ENCODE assay signal across 28 cellular contexts in the genomic region with DNA sequence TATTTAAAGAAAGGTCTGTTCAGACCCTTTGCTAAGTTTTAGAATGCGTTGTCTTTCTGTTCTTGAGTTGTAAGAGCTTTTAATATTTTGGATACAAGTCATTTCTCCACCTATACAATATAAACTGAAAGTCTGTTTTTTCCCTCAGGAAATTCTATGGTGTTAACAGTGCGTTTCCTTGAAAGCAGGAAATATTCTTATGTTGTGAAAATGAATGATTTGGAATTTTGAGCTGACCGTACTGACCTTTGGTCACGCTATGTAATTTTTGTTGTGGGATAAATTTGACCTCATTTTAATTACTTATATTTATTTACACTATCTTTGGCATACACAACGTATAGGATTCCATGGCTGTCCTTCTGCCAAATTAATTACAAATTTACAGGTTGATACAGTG.
"Had no signal": no experiment of that assay in that cellular context is flagged by ENCODE, and none has a peak within 500 bp of the region (broad histone marks: within the 10 kb centered on the region; RNA-seq: fewer than 3 reads in every experiment).

No MANE protein-coding gene starts in this region.

- H3K4me3 ChIP-seq: neural progenitor cell, ovary, psoas muscle, skin epidermis, smooth muscle cell, spleen, suprapubic skin, testis, tibial artery, transverse colon, upper lobe of right lung, uterus had no signal

- H3K27ac ChIP-seq: neural progenitor cell, ovary, parathyroid adenoma, psoas muscle, skin epidermis, spleen, suprapubic skin, testis, tibial artery, transverse colon, upper lobe of right lung, uterus had no signal

- ATAC-seq: natural killer cell; psoas muscle; right cardiac atrium; sciatic nerve; stimulated activated memory B cell treated with anti-CD40 and anti-IgM and Interleukin-4, amounts not matched to agents 10 μg/mL and 1 μg/mL and 100 μg/mL, for 72 hours; stimulated activated naive CD8-positive, alpha-beta T cell treated with anti-CD3 and anti-CD28 coated beads, Interleukin-15, amount 100 ng/mL, for 72 hours; stimulated activated naive CD8-positive, alpha-beta T cell treated with anti-CD3 and anti-CD28 coated beads, Interleukin-15, Interleukin-2, amounts not matched to agents 100 U/mL and 50 U/mL, for 24 hours; upper lobe of right lung had no signal

- H3K4me1 ChIP-seq: neural progenitor cell, parathyroid adenoma, psoas muscle, spleen, suprapubic skin, testis, tibial artery, transverse colon, upper lobe of right lung, uterus had no signal

- DNase-seq: natural killer cell; occipital lobe; ovary; posterior cingulate gyrus; psoas muscle; right cardiac atrium; spleen; stimulated activated CD4-positive, alpha-beta T cell treated with anti-CD3 and anti-CD28 coated beads, Interleukin-12 subunit alpha, Interleukin-12 subunit beta, amount 100 ng/mL, for 4 hours; stimulated activated CD4-positive, alpha-beta T cell treated with anti-CD3 and anti-CD28 coated beads, Interleukin-1b, Interleukin-23, amount 100 ng/mL, for 48 hours; stimulated activated CD4-positive, alpha-beta T cell treated with anti-CD3 and anti-CD28 coated beads, Interleukin-4, amount 100 ng/mL, for 1 hour; stimulated activated CD4-positive, alpha-beta T cell treated with anti-CD3 and anti-CD28 coated beads, Interleukin-4, amount 100 ng/mL, for 4 hours; stimulated activated CD8-positive, alpha-beta memory T cell treated with anti-CD3 and anti-CD28 coated beads, Interleukin-4, amount 100 ng/mL, for 48 hours; stimulated activated naive CD4-positive, alpha-beta T cell; stimulated activated naive CD8-positive, alpha-beta T cell treated with anti-CD3 and anti-CD28 coated beads, Interleukin-15, amount 100 ng/mL, for 72 hours; stimulated activated naive CD8-positive, alpha-beta T cell treated with anti-CD3 and anti-CD28 coated beads, Interleukin-15, Interleukin-2, amounts not matched to agents 100 U/mL and 50 U/mL, for 24 hours; substantia nigra; testis; tibial artery; transverse colon; upper lobe of right lung; uterus had no signal

- H3K27me3 ChIP-seq: neural progenitor cell, ovary, spleen, suprapubic skin, testis, tibial artery, transverse colon, upper lobe of right lung, uterus had no signal

- H3K9me3 ChIP-seq: ovary, psoas muscle, spleen, suprapubic skin, testis, tibial artery, transverse colon, upper lobe of right lung, uterus had no signal

- H3K36me3 ChIP-seq: neural progenitor cell, ovary, transverse colon, uterus had no signal
